Comparison of ENCODE assay signal across 8 cellular contexts in genomic region chr2:64144057-64145013, GRCh38. TPM values are rescaled to one million over a fixed set of nuclear protein-coding genes. Genes with fewer than 3 reads are reported as not detected.
DNase-seq lines count a peak whose midpoint lies in the region; ATAC-seq, FAIRE-seq and TF ChIP-seq lines count a peak whose summit lies in the region.

TSS of gene PELI1 (minus strand) at chr2:64144420. CDS start at chr2:64108310, 36,110 bp downstream.

- TF ChIP-seq EP300 in upper lobe of left lung (IDR thresholded peaks at IDR 0.05) = no peak

- WGBS in heart left ventricle, 4 donors = 5 to 21% (median 6%) methylated on average over 13 to 68 of the region's 68 CpGs
- WGBS in upper lobe of left lung, 2 donors = 17 to 23% methylated on average over 13 to 19 of the region's 68 CpGs

- H3K27me3 ChIP-seq in adipocyte (replicated peaks; ENCODE audit: control insufficient read depth, insufficient read depth, low read length) (no peaks in the 10 kb centered on the region), heart left ventricle (no peaks in the 10 kb centered on the region), upper lobe of left lung (no peaks in the 10 kb centered on the region)

- peak within 1 kb of the TSS; percentile 94 to 99 (median 98) for H3K27ac ChIP-seq in heart left ventricle
- peak within 1 kb of the TSS; percentile 99 to 100 (median 100) for H3K27ac ChIP-seq in upper lobe of left lung

- ATAC-seq in HG02840 (IDR thresholded peaks at IDR 0.05; ENCODE audit: low FRiP score, unreplicated experiment) = peak; percentile 80
- peak; percentile 99 to 100 (median 100) for ATAC-seq in heart left ventricle
- peak; percentile 99 for ATAC-seq in upper lobe of left lung (ENCODE audit: low FRiP score in 2 of 2)

- DNase-seq in GM12891 (ENCODE audit: insufficient read length, low spot score) (peak; percentile 59), NCI-H1436 (lab: John Stamatoyannopoulos, UW) (peak; percentile 97), T follicular helper cell (ENCODE audit: low read depth) (peak; percentile 94), adipocyte (ENCODE audit: low read depth) (peak; percentile 97), heart left ventricle (peak; percentile 95 to 97 (median 96)), posterior cingulate gyrus (peak; percentile 94 to 100 (median 98)), upper lobe of left lung (peak; percentile 96 to 97)

- TF ChIP-seq POLR2A in GM12891 (IDR thresholded peaks at IDR 0.05; ENCODE audit: low read depth, low read length) (peak; percentile 89), heart left ventricle (IDR thresholded peaks at IDR 0.05) (peak; percentile 91 to 99), upper lobe of left lung (IDR thresholded peaks at IDR 0.05) (peak; percentile 64 to 99 (median 95))

- intact Hi-C loops in heart left ventricle (cut with DNase I) (loop anchor here (2.0 to 10.0 kb wide), 13 partner anchors 58 to 183 kb away; no protein-coding TSS in a partner anchor), posterior cingulate gyrus (cut with DNase I) (loop anchor here (2.0 to 5.0 kb wide), 3 partner anchors 83 to 183 kb away; no protein-coding TSS in a partner anchor)

- TF ChIP-seq CTCF in heart left ventricle (IDR thresholded peaks at IDR 0.05) = peak in 7 of 12 donors; percentile 21 to 56 (median 39)
- TF ChIP-seq CTCF in upper lobe of left lung (IDR thresholded peaks at IDR 0.05) = peak in 4 of 6 experiments; percentile 14 to 51 (median 32)

- H3K36me3 ChIP-seq in adipocyte (ENCODE audit: control insufficient read depth, insufficient read depth, low read length, severe bottlenecking) (no peaks in the 10 kb centered on the region), heart left ventricle (no peaks in the 10 kb centered on the region), upper lobe of left lung (no peaks in the 10 kb centered on the region)

- H3K4me3 ChIP-seq in adipocyte (ENCODE audit: low read length) = peak within 1 kb of the TSS; percentile 97
- H3K4me3 ChIP-seq in heart left ventricle = peak within 1 kb of the TSS; percentile 81 to 99 (median 94)
- peak within 1 kb of the TSS; percentile 94 to 98 (median 96) for H3K4me3 ChIP-seq in upper lobe of left lung

- H3K9ac ChIP-seq in adipocyte (ENCODE audit: low read length) = peak within 1 kb of the TSS; percentile 89

- H3K4me1 ChIP-seq in adipocyte (ENCODE audit: control insufficient read depth, insufficient read depth, low read length) = peaks cover 35% of the 10 kb centered on the region
- peaks cover 0 to 32% (median 10%) of the 10 kb centered on the region in 12 donors for H3K4me1 ChIP-seq in heart left ventricle
- peaks cover 11 to 25% (median 20%) of the 10 kb centered on the region in 4 donors for H3K4me1 ChIP-seq in upper lobe of left lung

- H3K9me3 ChIP-seq in adipocyte (ENCODE audit: control insufficient read depth, low read length) = no peaks in the 10 kb centered on the region
- H3K9me3 ChIP-seq in heart left ventricle = no peaks in the 10 kb centered on the region
- H3K9me3 ChIP-seq in upper lobe of left lung = no peaks in the 10 kb centered on the region

- peak; percentile 99 for FAIRE-seq in GM12891 (lab: Jason Lieb, UNC)

TF ChIP-seq in GM12891, 5 proteins besides CTCF, POLR2A, EP300 and RAD21:
- no peak for TF ChIP-seq PAX5 (IDR thresholded peaks at IDR 0.05; ENCODE audit: insufficient read depth, low read length, severe bottlenecking)
- TF ChIP-seq SPI1 (IDR thresholded peaks at IDR 0.05; ENCODE audit: low read depth, low read length) = no peak
- TF ChIP-seq TAF1 (IDR thresholded peaks at IDR 0.05; ENCODE audit: low read depth, low read length) = peak; percentile 51; the same call in 1 of the 2 replicates
- 0 out of 2 replicates have a peak, but pooled peaks have one; percentile 14 for TF ChIP-seq POU2F2 (IDR thresholded peaks at IDR 0.05; ENCODE audit: low read depth, low read length)
- TF ChIP-seq POLR2AphosphoS5 (IDR thresholded peaks at IDR 0.05; ENCODE audit: low read depth, low read length) = peak; percentile 90
TF ChIP-seq in GM12891: peak in this region for 3.

RNA-seq across cellular contexts. Expression of gene PELI1, which starts in this region (rescaled TPM):
- 16.7 TPM for polyA plus RNA-seq in GM12891 (2012; ENCODE audit: low read depth, missing spikeins)
- total RNA-seq in heart left ventricle (10 to 100 TPM in 2 of 9 donors, 1 to 10 TPM in 7; 5.9 to 14.6 (median 7.3) TPM), upper lobe of left lung (10 to 100 TPM; 18.5 to 57.3 (median 36.2) TPM)
- polyA plus RNA-seq in heart left ventricle = 1 to 10 TPM; 4.2 to 7.5 TPM

Comparison
In these comparisons a context has a peak if more than half of its experiments do, and no peak if none do; other contexts are left out.
1. Peak in every context shown above with its lines: DNase-seq, ATAC-seq, H3K4me3 ChIP-seq and H3K27ac ChIP-seq.